17 cellular contexts compared by ENCODE assay signal in genomic region chr11:28505216-28505615, GRCh38.
"Had no signal": no experiment of that assay in that cellular context is flagged by ENCODE, and none has a peak within 500 bp of the region (broad histone marks: within the 10 kb centered on the region; RNA-seq: fewer than 3 reads in every experiment).

No MANE protein-coding gene starts in this region.

- H3K4me3 ChIP-seq: left lung, mucosa of descending colon had no signal

- H3K36me3 Mint-ChIP-seq: activated naive CD4-positive, alpha-beta T cell treated with anti-CD3 and anti-CD28 coated beads, Interleukin-2, amount 50 U/mL, for 24 hours; brain; stimulated activated effector memory CD8-positive, alpha-beta T cell treated with anti-CD3 and anti-CD28 coated beads, Interleukin-12 subunit alpha, Interleukin-12 subunit beta, amount 100 ng/mL, for 72 hours; WTC11 had no signal

- H3K27ac Mint-ChIP-seq: activated CD8-positive, alpha-beta T cell treated with anti-CD3 and anti-CD28 coated beads for 36 hours; activated naive CD4-positive, alpha-beta T cell treated with anti-CD3 and anti-CD28 coated beads, Interleukin-2, amount 50 U/mL, for 24 hours; brain; effector memory CD8-positive, alpha-beta T cell; naive thymus-derived CD8-positive, alpha-beta T cell; stimulated activated effector memory CD8-positive, alpha-beta T cell treated with anti-CD3 and anti-CD28 coated beads, Interleukin-12 subunit alpha, Interleukin-12 subunit beta, amount 100 ng/mL, for 72 hours; T-helper 1 cell treated with Interleukin-12 subunit alpha and Interleukin-12 subunit beta and Interleukin-4 antibody, amounts not matched to agents 30 μg/mL and 1 μg/mL, for 36 hours; WTC11 had no signal

- H3K27me3 ChIP-seq: left lung, neutrophil had no signal

- ATAC-seq: activated CD8-positive, alpha-beta T cell treated with anti-CD3 and anti-CD28 coated beads for 36 hours; activated T-cell treated with anti-CD3 and anti-CD28 coated beads, Interleukin-2, amount 50 U/mL, for 4 hours; effector memory CD8-positive, alpha-beta T cell; left lung; mucosa of descending colon; naive thymus-derived CD8-positive, alpha-beta T cell; stimulated activated effector memory CD8-positive, alpha-beta T cell treated with anti-CD3 and anti-CD28 coated beads, Interleukin-12 subunit alpha, Interleukin-12 subunit beta, amount 100 ng/mL, for 72 hours; WTC11 had no signal

- H3K9me3 Mint-ChIP-seq: activated CD8-positive, alpha-beta T cell treated with anti-CD3 and anti-CD28 coated beads for 36 hours; activated naive CD4-positive, alpha-beta T cell treated with anti-CD3 and anti-CD28 coated beads, Interleukin-2, amount 50 U/mL, for 24 hours; activated T-cell treated with anti-CD3 and anti-CD28 coated beads, Interleukin-2, amount 50 U/mL, for 4 hours; brain had no signal

- H3K4me3 Mint-ChIP-seq: activated CD8-positive, alpha-beta T cell treated with anti-CD3 and anti-CD28 coated beads for 36 hours; activated naive CD4-positive, alpha-beta T cell treated with anti-CD3 and anti-CD28 coated beads, Interleukin-2, amount 50 U/mL, for 24 hours; activated T-cell treated with anti-CD3 and anti-CD28 coated beads, Interleukin-2, amount 50 U/mL, for 4 hours; brain; effector memory CD8-positive, alpha-beta T cell; naive thymus-derived CD8-positive, alpha-beta T cell; stimulated activated effector memory CD8-positive, alpha-beta T cell treated with anti-CD3 and anti-CD28 coated beads, Interleukin-12 subunit alpha, Interleukin-12 subunit beta, amount 100 ng/mL, for 72 hours; T-helper 1 cell treated with Interleukin-12 subunit alpha and Interleukin-12 subunit beta and Interleukin-4 antibody, amounts not matched to agents 30 μg/mL and 1 μg/mL, for 36 hours; WTC11 had no signal

- H3K4me1 Mint-ChIP-seq: activated naive CD4-positive, alpha-beta T cell treated with anti-CD3 and anti-CD28 coated beads, Interleukin-2, amount 50 U/mL, for 24 hours; naive thymus-derived CD8-positive, alpha-beta T cell; stimulated activated effector memory CD8-positive, alpha-beta T cell treated with anti-CD3 and anti-CD28 coated beads, Interleukin-12 subunit alpha, Interleukin-12 subunit beta, amount 100 ng/mL, for 72 hours; WTC11 had no signal

- H3K27me3 Mint-ChIP-seq: activated CD8-positive, alpha-beta T cell treated with anti-CD3 and anti-CD28 coated beads for 36 hours; activated naive CD4-positive, alpha-beta T cell treated with anti-CD3 and anti-CD28 coated beads, Interleukin-2, amount 50 U/mL, for 24 hours; effector memory CD8-positive, alpha-beta T cell; naive thymus-derived CD8-positive, alpha-beta T cell had no signal

- H3K36me3 ChIP-seq: left lung, neutrophil had no signal

- DNase-seq: activated CD4-positive, alpha-beta T cell treated with anti-CD3 and anti-CD28 coated beads for 4 hours; activated CD8-positive, alpha-beta T cell treated with anti-CD3 and anti-CD28 coated beads for 36 hours; activated effector memory CD4-positive, alpha-beta T cell treated with Interleukin-2 at 50 U/mL for 16 hours; activated T-cell treated with anti-CD3 and anti-CD28 coated beads, Interleukin-2, amount 50 U/mL, for 4 hours; dermis blood vessel endothelial cell; effector memory CD8-positive, alpha-beta T cell; erythroblast; hippocampal formation; left lung; mucosa of descending colon; naive thymus-derived CD8-positive, alpha-beta T cell had no signal

- H3K9me3 ChIP-seq: left lung, mucosa of descending colon, neutrophil had no signal

- H3K4me1 ChIP-seq: left lung had no signal

- H3K27ac ChIP-seq: left lung, neutrophil had no signal
